1 cellular context compared by ENCODE assay signal in genomic region chr6:133632906-133633305, GRCh38.
TF ChIP-seq lines count a peak whose summit lies in the region.

No MANE protein-coding gene starts in this region.

TF ChIP-seq in GM23338, 12 proteins besides CTCF, POLR2A, EP300 and RAD21 (continued from another document):
- TF ChIP-seq REST (IDR thresholded peaks at IDR 0.05; ENCODE audit: unreplicated experiment) (no peak), NANOG (IDR thresholded peaks at IDR 0.05; ENCODE audit: borderline replicate concordance) (no peak), JUNB (IDR thresholded peaks at IDR 0.05; ENCODE audit: unreplicated experiment) (no peak), ETS1 (IDR thresholded peaks at IDR 0.05) (no peak)
TF ChIP-seq in GM23338: peak in this region for 0.
